28 cellular contexts compared by ENCODE assay signal in genomic region chr6:161817881-161818280, GRCh38.
"Had no signal": no experiment of that assay in that cellular context is flagged by ENCODE, and none has a peak within 500 bp of the region (broad histone marks: within the 10 kb centered on the region; RNA-seq: fewer than 3 reads in every experiment).

No MANE protein-coding gene starts in this region.

- H3K27ac ChIP-seq: stomach, suprapubic skin, testis, thoracic aorta, thyroid gland, tibial artery, tibial nerve, transverse colon, upper lobe of left lung, upper lobe of right lung, uterus, vagina had no signal

- H3K4me1 Mint-ChIP-seq: stimulated activated effector memory CD8-positive, alpha-beta T cell treated with anti-CD3 and anti-CD28 coated beads, Interleukin-12 subunit alpha, Interleukin-12 subunit beta, amount 100 ng/mL, for 72 hours; stimulated activated memory B cell treated with anti-CD40 and anti-IgM and Interleukin-4, amounts not matched to agents 10 μg/mL and 1 μg/mL and 100 μg/mL, for 72 hours; stimulated activated naive B cell treated with anti-CD40 and anti-IgM and Interleukin-4, amounts not matched to agents 10 μg/mL and 1 μg/mL and 100 μg/mL, for 72 hours; stimulated activated naive CD8-positive, alpha-beta T cell treated with anti-CD3 and anti-CD28 coated beads, Interleukin-15, amount 100 ng/mL, for 72 hours had no signal

- H3K4me3 Mint-ChIP-seq: stimulated activated effector memory CD8-positive, alpha-beta T cell treated with anti-CD3 and anti-CD28 coated beads, Interleukin-12 subunit alpha, Interleukin-12 subunit beta, amount 100 ng/mL, for 72 hours; stimulated activated memory B cell treated with anti-CD40 and anti-IgM and Interleukin-4, amounts not matched to agents 10 μg/mL and 1 μg/mL and 100 μg/mL, for 72 hours; stimulated activated naive B cell treated with anti-CD40 and anti-IgM and Interleukin-4, amounts not matched to agents 10 μg/mL and 1 μg/mL and 100 μg/mL, for 72 hours; stimulated activated naive CD8-positive, alpha-beta T cell treated with anti-CD3 and anti-CD28 coated beads, Interleukin-15, amount 100 ng/mL, for 72 hours; stimulated activated naive CD8-positive, alpha-beta T cell treated with anti-CD3 and anti-CD28 coated beads, Interleukin-15, Interleukin-2, amounts not matched to agents 100 ng/mL and 50 ng/mL, for 24 hours; type B pancreatic cell had no signal

- ATAC-seq: stimulated activated effector memory CD8-positive, alpha-beta T cell treated with anti-CD3 and anti-CD28 coated beads, Interleukin-12 subunit alpha, Interleukin-12 subunit beta, amount 100 ng/mL, for 72 hours; stimulated activated memory B cell treated with anti-CD40 and anti-IgM and Interleukin-4, amounts not matched to agents 10 μg/mL and 1 μg/mL and 100 μg/mL, for 72 hours; stimulated activated naive B cell treated with anti-CD40 and anti-IgM and Interleukin-4, amounts not matched to agents 10 μg/mL and 1 μg/mL and 100 μg/mL, for 72 hours; stimulated activated naive CD8-positive, alpha-beta T cell treated with anti-CD3 and anti-CD28 coated beads, Interleukin-15, amount 100 ng/mL, for 72 hours; stimulated activated naive CD8-positive, alpha-beta T cell treated with anti-CD3 and anti-CD28 coated beads, Interleukin-15, Interleukin-2, amounts not matched to agents 100 U/mL and 50 U/mL, for 24 hours; upper lobe of right lung had no signal

- H3K4me1 ChIP-seq: stomach, suprapubic skin, testis, thyroid gland, tibial artery, tibial nerve, transverse colon, upper lobe of left lung, upper lobe of right lung, uterus, vagina had no signal

- H3K4me3 ChIP-seq: stomach, suprapubic skin, testis, thoracic aorta, thyroid gland, tibial artery, tibial nerve, transverse colon, upper lobe of left lung, upper lobe of right lung, uterus, vagina had no signal

- H3K27me3 ChIP-seq: stomach, suprapubic skin, testis, thyroid gland, tibial artery, tibial nerve, transverse colon, upper lobe of left lung, upper lobe of right lung, uterus, vagina had no signal

- H3K36me3 ChIP-seq: stomach, suprapubic skin, thoracic aorta, thyroid gland, transverse colon, upper lobe of left lung, upper lobe of right lung, uterus, vagina had no signal

- DNase-seq: stimulated activated CD4-positive, alpha-beta T cell treated with anti-CD3 and anti-CD28 coated beads, Interleukin-2, amount 100 ng/mL, for 48 hours; stimulated activated CD4-positive, alpha-beta T cell treated with anti-CD3 and anti-CD28 coated beads, Interleukin-4, amount 100 ng/mL, for 1 hour; stimulated activated CD4-positive, alpha-beta T cell treated with anti-CD3 and anti-CD28 coated beads, Interleukin-4, amount 100 ng/mL, for 24 hours; stimulated activated CD4-positive, alpha-beta T cell treated with anti-CD3 and anti-CD28 coated beads, Interleukin-4, amount 100 ng/mL, for 4 hours; stimulated activated CD8-positive, alpha-beta memory T cell treated with anti-CD3 and anti-CD28 coated beads, Interleukin-4, amount 100 ng/mL, for 48 hours; stimulated activated naive B cell treated with anti-CD40 and anti-IgM and Interleukin-4, amounts not matched to agents 10 μg/mL and 1 μg/mL and 100 μg/mL, for 72 hours; stimulated activated naive CD4-positive, alpha-beta T cell; stimulated activated naive CD4-positive, alpha-beta T cell treated with Interleukin-2 at 50 U/mL for 16 hours; stimulated activated naive CD8-positive, alpha-beta T cell treated with anti-CD3 and anti-CD28 coated beads, Interleukin-15, amount 100 ng/mL, for 72 hours; stimulated activated naive CD8-positive, alpha-beta T cell treated with anti-CD3 and anti-CD28 coated beads, Interleukin-15, Interleukin-2, amounts not matched to agents 100 U/mL and 50 U/mL, for 24 hours; stomach; substantia nigra; testis; thyroid gland; tibial artery; transverse colon; upper lobe of left lung; upper lobe of right lung; uterus had no signal

- FAIRE-seq: urothelium cell line had no signal

- H3K27ac Mint-ChIP-seq: stimulated activated effector memory CD8-positive, alpha-beta T cell treated with anti-CD3 and anti-CD28 coated beads, Interleukin-12 subunit alpha, Interleukin-12 subunit beta, amount 100 ng/mL, for 72 hours; stimulated activated memory B cell treated with anti-CD40 and anti-IgM and Interleukin-4, amounts not matched to agents 10 μg/mL and 1 μg/mL and 100 μg/mL, for 72 hours; stimulated activated naive B cell treated with anti-CD40 and anti-IgM and Interleukin-4, amounts not matched to agents 10 μg/mL and 1 μg/mL and 100 μg/mL, for 72 hours; stimulated activated naive CD8-positive, alpha-beta T cell treated with anti-CD3 and anti-CD28 coated beads, Interleukin-15, amount 100 ng/mL, for 72 hours; stimulated activated naive CD8-positive, alpha-beta T cell treated with anti-CD3 and anti-CD28 coated beads, Interleukin-15, Interleukin-2, amounts not matched to agents 100 ng/mL and 50 ng/mL, for 24 hours; type B pancreatic cell had no signal

- H3K36me3 Mint-ChIP-seq: stimulated activated effector memory CD8-positive, alpha-beta T cell treated with anti-CD3 and anti-CD28 coated beads, Interleukin-12 subunit alpha, Interleukin-12 subunit beta, amount 100 ng/mL, for 72 hours; type B pancreatic cell had no signal

- H3K9me3 ChIP-seq: stomach, suprapubic skin, testis, thoracic aorta, thyroid gland, tibial artery, transverse colon, upper lobe of left lung, upper lobe of right lung, uterus, vagina had no signal

- H3K27me3 Mint-ChIP-seq: stimulated activated memory B cell treated with anti-CD40 and anti-IgM and Interleukin-4, amounts not matched to agents 10 μg/mL and 1 μg/mL and 100 μg/mL, for 72 hours; stimulated activated naive B cell treated with anti-CD40 and anti-IgM and Interleukin-4, amounts not matched to agents 10 μg/mL and 1 μg/mL and 100 μg/mL, for 72 hours; stimulated activated naive CD8-positive, alpha-beta T cell treated with anti-CD3 and anti-CD28 coated beads, Interleukin-15, amount 100 ng/mL, for 72 hours; stimulated activated naive CD8-positive, alpha-beta T cell treated with anti-CD3 and anti-CD28 coated beads, Interleukin-15, Interleukin-2, amounts not matched to agents 100 ng/mL and 50 ng/mL, for 24 hours; type B pancreatic cell had no signal

- H3K9me3 Mint-ChIP-seq: stimulated activated effector memory CD8-positive, alpha-beta T cell treated with anti-CD3 and anti-CD28 coated beads, Interleukin-12 subunit alpha, Interleukin-12 subunit beta, amount 100 ng/mL, for 72 hours; type B pancreatic cell had no signal
